Comparison of ENCODE assay signal across 1 cellular context in the genomic region with DNA sequence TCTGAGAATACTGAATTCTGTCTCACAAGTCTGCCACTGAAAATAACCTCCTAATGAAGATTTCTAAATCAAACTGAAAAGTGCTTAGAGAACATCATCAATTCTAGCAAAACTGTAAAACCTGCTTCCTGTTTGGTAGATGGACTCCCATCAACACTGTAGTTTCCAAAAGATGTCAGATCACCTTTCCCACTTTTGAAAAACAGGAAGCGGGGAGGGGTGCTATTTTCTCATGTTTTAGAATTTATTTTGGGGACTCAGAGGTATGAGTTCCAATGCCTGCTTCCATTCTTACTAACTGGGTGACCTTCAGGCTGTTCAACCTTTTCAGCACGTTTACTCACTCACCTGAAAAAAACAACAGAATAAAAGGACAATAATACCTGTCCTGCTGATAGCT.
TF ChIP-seq lines count a peak whose summit lies in the region.

No MANE protein-coding gene starts in this region.

TF ChIP-seq in HCT116, 20 proteins besides CTCF, POLR2A, EP300 and RAD21 (continued from another document):
- TF ChIP-seq, protein P1, sequence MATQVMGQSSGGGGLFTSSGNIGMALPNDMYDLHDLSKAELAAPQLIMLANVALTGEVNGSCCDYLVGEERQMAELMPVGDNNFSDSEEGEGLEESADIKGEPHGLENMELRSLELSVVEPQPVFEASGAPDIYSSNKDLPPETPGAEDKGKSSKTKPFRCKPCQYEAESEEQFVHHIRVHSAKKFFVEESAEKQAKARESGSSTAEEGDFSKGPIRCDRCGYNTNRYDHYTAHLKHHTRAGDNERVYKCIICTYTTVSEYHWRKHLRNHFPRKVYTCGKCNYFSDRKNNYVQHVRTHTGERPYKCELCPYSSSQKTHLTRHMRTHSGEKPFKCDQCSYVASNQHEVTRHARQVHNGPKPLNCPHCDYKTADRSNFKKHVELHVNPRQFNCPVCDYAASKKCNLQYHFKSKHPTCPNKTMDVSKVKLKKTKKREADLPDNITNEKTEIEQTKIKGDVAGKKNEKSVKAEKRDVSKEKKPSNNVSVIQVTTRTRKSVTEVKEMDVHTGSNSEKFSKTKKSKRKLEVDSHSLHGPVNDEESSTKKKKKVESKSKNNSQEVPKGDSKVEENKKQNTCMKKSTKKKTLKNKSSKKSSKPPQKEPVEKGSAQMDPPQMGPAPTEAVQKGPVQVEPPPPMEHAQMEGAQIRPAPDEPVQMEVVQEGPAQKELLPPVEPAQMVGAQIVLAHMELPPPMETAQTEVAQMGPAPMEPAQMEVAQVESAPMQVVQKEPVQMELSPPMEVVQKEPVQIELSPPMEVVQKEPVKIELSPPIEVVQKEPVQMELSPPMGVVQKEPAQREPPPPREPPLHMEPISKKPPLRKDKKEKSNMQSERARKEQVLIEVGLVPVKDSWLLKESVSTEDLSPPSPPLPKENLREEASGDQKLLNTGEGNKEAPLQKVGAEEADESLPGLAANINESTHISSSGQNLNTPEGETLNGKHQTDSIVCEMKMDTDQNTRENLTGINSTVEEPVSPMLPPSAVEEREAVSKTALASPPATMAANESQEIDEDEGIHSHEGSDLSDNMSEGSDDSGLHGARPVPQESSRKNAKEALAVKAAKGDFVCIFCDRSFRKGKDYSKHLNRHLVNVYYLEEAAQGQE (IDR thresholded peaks at IDR 0.05; ENCODE audit: low read depth), result no peak
- no peak for TF ChIP-seq ZNF274 (IDR thresholded peaks at IDR 0.05; ENCODE audit: low read depth, low read length)
- TF ChIP-seq, protein P2, sequence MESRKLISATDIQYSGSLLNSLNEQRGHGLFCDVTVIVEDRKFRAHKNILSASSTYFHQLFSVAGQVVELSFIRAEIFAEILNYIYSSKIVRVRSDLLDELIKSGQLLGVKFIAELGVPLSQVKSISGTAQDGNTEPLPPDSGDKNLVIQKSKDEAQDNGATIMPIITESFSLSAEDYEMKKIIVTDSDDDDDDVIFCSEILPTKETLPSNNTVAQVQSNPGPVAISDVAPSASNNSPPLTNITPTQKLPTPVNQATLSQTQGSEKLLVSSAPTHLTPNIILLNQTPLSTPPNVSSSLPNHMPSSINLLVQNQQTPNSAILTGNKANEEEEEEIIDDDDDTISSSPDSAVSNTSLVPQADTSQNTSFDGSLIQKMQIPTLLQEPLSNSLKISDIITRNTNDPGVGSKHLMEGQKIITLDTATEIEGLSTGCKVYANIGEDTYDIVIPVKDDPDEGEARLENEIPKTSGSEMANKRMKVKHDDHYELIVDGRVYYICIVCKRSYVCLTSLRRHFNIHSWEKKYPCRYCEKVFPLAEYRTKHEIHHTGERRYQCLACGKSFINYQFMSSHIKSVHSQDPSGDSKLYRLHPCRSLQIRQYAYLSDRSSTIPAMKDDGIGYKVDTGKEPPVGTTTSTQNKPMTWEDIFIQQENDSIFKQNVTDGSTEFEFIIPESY (IDR thresholded peaks at IDR 0.05; ENCODE audit: extremely low read depth, insufficient replicate concordance, low read length), result no peak
- TF ChIP-seq CEBPB (IDR thresholded peaks at IDR 0.05; ENCODE audit: low read depth), result no peak
- no peak for TF ChIP-seq SP1 (IDR thresholded peaks at IDR 0.05; ENCODE audit: low read depth)
TF ChIP-seq in HCT116: peak in this region for 0.
